Comparison of ENCODE assay signal across 12 cellular contexts in genomic region chr15:79943820-79944219, GRCh38. TPM values are rescaled to one million over a fixed set of nuclear protein-coding genes. Genes with fewer than 3 reads are reported as not detected.
A peak's percentile ranks its signal among the peaks of the same experiment; 100 is the strongest.
DNase-seq lines count a peak whose midpoint lies in the region; ATAC-seq, FAIRE-seq and TF ChIP-seq lines count a peak whose summit lies in the region.
"Had no signal": no experiment of that assay in that cellular context is flagged by ENCODE, and none has a peak within 500 bp of the region (broad histone marks: within the 10 kb centered on the region; RNA-seq: fewer than 3 reads in every experiment).

No MANE protein-coding gene starts in this region.

- H3K27ac ChIP-seq in astrocyte (ENCODE audit: low read depth, low read length) (no peak overlapping the region), substantia nigra (ENCODE audit: low read depth, low read length, poor library complexity, severe bottlenecking) (no peak overlapping the region), pancreas (no peak overlapping the region)
- H3K27ac ChIP-seq: BLaER1 treated with 17β-estradiol and CSF1 and Interleukin-3, amounts not matched to agents 10 nM and 100 nM; parathyroid adenoma had no signal

- H3K4me3 ChIP-seq in astrocyte (ENCODE audit: insufficient read depth, low read depth, low read length) (no peak overlapping the region), pancreas (no peak overlapping the region)
- H3K4me3 ChIP-seq: BLaER1 treated with 17β-estradiol and CSF1 and Interleukin-3, amounts not matched to agents 10 nM and 100 nM had no signal

- FAIRE-seq in astrocyte (lab: Jason Lieb, UNC), result no peak
- no peak for FAIRE-seq in pancreas (lab: Jason Lieb, UNC)

- no peak overlapping the region for H3K4me2 ChIP-seq in astrocyte (ENCODE audit: low read length)
- H3K4me2 ChIP-seq: BLaER1 treated with 17β-estradiol and CSF1 and Interleukin-3, amounts not matched to agents 10 nM and 100 nM had no signal

- WGBS in pancreas, 2 donors, result 59 to 68% methylated on average over 1 of the region's 1 CpG

- DNase-seq in EH (ENCODE audit: low read depth) (peak; percentile 47), astrocyte (ENCODE audit: low read depth) (peak; percentile 23), substantia nigra (lab: John Stamatoyannopoulos, UW) (no peak), pancreas (no peak), NCI-H2196 treated with DMSO at 0.1 percent for 48 hours (lab: John Stamatoyannopoulos, UW; ENCODE audit: unreplicated experiment) (no peak)
- DNase-seq: T-cell had no signal

- no peak overlapping the region for H2AFZ ChIP-seq in astrocyte (ENCODE audit: low read depth, low read length)
- H2AFZ ChIP-seq: parathyroid adenoma had no signal

- TF ChIP-seq CTCF in astrocyte (IDR thresholded peaks at IDR 0.05; ENCODE audit: insufficient read depth, low read depth, low read length) (no peak), pancreas (IDR thresholded peaks at IDR 0.05) (no peak)

- no peaks in the 10 kb centered on the region for H3K36me3 Mint-ChIP-seq in astrocyte (ENCODE audit: low read depth, unreplicated experiment)
- H3K36me3 Mint-ChIP-seq: T-cell had no signal

- intact Hi-C loops in pancreas (cut with DNase I), result no loop called here

- H3K36me3 ChIP-seq in astrocyte (ENCODE audit: insufficient read depth, low read length) (no peaks in the 10 kb centered on the region), pancreas (no peaks in the 10 kb centered on the region)
- H3K36me3 ChIP-seq: BLaER1 treated with 17β-estradiol and CSF1 and Interleukin-3, amounts not matched to agents 10 nM and 100 nM had no signal

- H3K9me3 ChIP-seq in astrocyte (ENCODE audit: insufficient read depth, low read depth, low read length), result no peaks in the 10 kb centered on the region
- no peaks in the 10 kb centered on the region for H3K9me3 ChIP-seq in pancreas
- H3K9me3 ChIP-seq: BLaER1 treated with 17β-estradiol and CSF1 and Interleukin-3, amounts not matched to agents 10 nM and 100 nM had no signal

- peak; percentile 89 for ATAC-seq in GM19372 (IDR thresholded peaks at IDR 0.05; ENCODE audit: low read depth, unreplicated experiment)
- peak; percentile 92 for ATAC-seq in HG02938 (IDR thresholded peaks at IDR 0.05; ENCODE audit: unreplicated experiment)
- no peak for ATAC-seq in pancreas
- ATAC-seq in GM19324 (IDR thresholded peaks at IDR 0.05; ENCODE audit: low FRiP score, unreplicated experiment), result no peak
- ATAC-seq: T-cell had no signal

- H3K27me3 Mint-ChIP-seq in astrocyte (ENCODE audit: low read depth, unreplicated experiment), result no peaks in the 10 kb centered on the region

- H3K9me3 Mint-ChIP-seq in astrocyte (ENCODE audit: unreplicated experiment), result no peaks in the 10 kb centered on the region
- H3K9me3 Mint-ChIP-seq: T-cell had no signal

- H3K27me3 ChIP-seq in astrocyte (ENCODE audit: insufficient read depth, low read length) (no peaks in the 10 kb centered on the region), pancreas (no peaks in the 10 kb centered on the region)

- H3K79me2 ChIP-seq in astrocyte (ENCODE audit: insufficient read depth, low read length), result no peaks in the 10 kb centered on the region
- H3K79me2 ChIP-seq: parathyroid adenoma had no signal

- H3K9ac ChIP-seq in astrocyte (ENCODE audit: low read length), result no peak overlapping the region
- H3K9ac ChIP-seq: BLaER1 treated with 17β-estradiol and CSF1 and Interleukin-3, amounts not matched to agents 10 nM and 100 nM; parathyroid adenoma had no signal

- peaks cover 3% of the 10 kb centered on the region for H3K4me1 ChIP-seq in astrocyte (ENCODE audit: insufficient read depth, low read length)
- no peaks in the 10 kb centered on the region for H3K4me1 ChIP-seq in pancreas
- H3K4me1 ChIP-seq: parathyroid adenoma had no signal

- peak overlapping the region; percentile 73 for H3K27ac Mint-ChIP-seq in astrocyte (ENCODE audit: unreplicated experiment)
- H3K27ac Mint-ChIP-seq: T-cell had no signal

- no peaks in the 10 kb centered on the region for H4K20me1 ChIP-seq in astrocyte (ENCODE audit: insufficient read depth, low read length)
- H4K20me1 ChIP-seq: BLaER1 treated with 17β-estradiol and CSF1 and Interleukin-3, amounts not matched to agents 10 nM and 100 nM had no signal

- H3K4me1 Mint-ChIP-seq in astrocyte (ENCODE audit: low read depth, unreplicated experiment), result peaks cover 29% of the 10 kb centered on the region
- H3K4me1 Mint-ChIP-seq: T-cell had no signal

- H3K4me3 Mint-ChIP-seq in astrocyte (ENCODE audit: unreplicated experiment), result no peak overlapping the region
- H3K4me3 Mint-ChIP-seq: T-cell had no signal

RNA-seq across cellular contexts. Expression of gene BCL2A1, which starts 27.2 kb away (rescaled TPM):
- total RNA-seq in astrocyte (not detected in 2 replicates), pancreas (1 to 10 TPM in 4 of 6 donors, under 1 TPM in 1, not detected in 1; 0.20 to 5.2 (median 1.4) TPM)
- under 1 TPM; 0.77 to 0.84 TPM for polyA plus RNA-seq in pancreas
- total RNA-seq: NCI-H460 had no signal

RNA-seq across cellular contexts. Expression of gene MTHFS, which starts 47.0 kb away (rescaled TPM):
- total RNA-seq in astrocyte, result 20.0 TPM in 2 replicates
- total RNA-seq in pancreas, result 10 to 100 TPM; 19.8 to 40.4 (median 27.1) TPM
- polyA plus RNA-seq in pancreas, result 10 to 100 TPM; 49.1 to 53.1 TPM

Comparison
In these comparisons a context has a peak if more than half of its experiments do, and no peak if none do; other contexts are left out.
1. DNase-seq: peak in EH (single experiment) and astrocyte (single experiment); none in substantia nigra (0 of 49), pancreas (0 of 6) and NCI-H2196 treated with DMSO at 0.1 percent for 48 hours (single experiment).
2. ATAC-seq: peak in GM19372 (single experiment) and HG02938 (single experiment); none in pancreas (0 of 4) and GM19324 (single experiment).